In the genomic region with DNA sequence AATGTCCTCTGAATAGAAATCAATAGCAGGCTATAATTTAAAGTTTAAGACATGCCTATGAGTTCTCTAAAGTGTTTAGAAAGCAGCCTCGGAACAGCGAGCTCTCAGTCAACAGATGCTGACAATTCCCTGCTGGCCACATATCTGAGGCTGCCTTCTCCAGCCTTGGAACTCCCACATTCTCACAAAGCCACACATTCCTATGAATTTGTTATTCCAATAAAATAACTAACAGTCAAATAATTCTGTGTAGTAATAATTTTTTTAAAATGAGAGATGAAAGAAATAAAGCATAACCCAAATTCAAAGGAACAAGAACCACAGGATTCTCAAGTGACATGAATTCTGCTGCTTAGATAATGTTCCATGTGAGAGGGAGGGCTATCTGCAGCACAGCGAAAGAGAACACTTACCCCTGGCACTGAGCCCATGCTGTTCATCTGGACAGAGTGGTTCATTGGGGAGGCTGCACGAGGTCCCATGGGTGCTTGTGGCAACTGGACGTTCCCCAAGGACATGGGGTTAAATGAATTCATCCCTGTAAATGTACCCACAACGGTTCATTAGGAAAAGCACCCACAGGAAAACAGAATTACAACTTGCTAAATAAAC, we compare ENCODE assay signal across 14 cellular contexts. TPM values are rescaled to one million over a fixed set of nuclear protein-coding genes. Genes with fewer than 3 reads are reported as not detected.
DNase-seq lines count a peak whose midpoint lies in the region; ATAC-seq and TF ChIP-seq lines count a peak whose summit lies in the region.
"Had no signal": no experiment of that assay in that cellular context is flagged by ENCODE, and none has a peak within 500 bp of the region (broad histone marks: within the 10 kb centered on the region; RNA-seq: fewer than 3 reads in every experiment).

No MANE protein-coding gene starts in this region.

- no peak for ATAC-seq in activated CD4-positive, alpha-beta T cell treated with anti-CD3 and anti-CD28 coated beads for 36 hours
- ATAC-seq: HCT116 had no signal

- peaks cover 44% of the 10 kb centered on the region for H3K36me3 ChIP-seq in BE2C
- H3K36me3 ChIP-seq in fibroblast of lung (ENCODE audit: control insufficient read depth, insufficient read depth, low read length), result peaks cover 14% of the 10 kb centered on the region
- peaks cover 8% of the 10 kb centered on the region for H3K36me3 ChIP-seq in hepatocyte (replicated peaks; ENCODE audit: insufficient read depth, low read depth)

- H3K4me1 Mint-ChIP-seq in nephron, result peaks cover 4% of the 10 kb centered on the region
- H3K4me1 Mint-ChIP-seq in activated CD4-positive, alpha-beta T cell treated with anti-CD3 and anti-CD28 coated beads for 36 hours, result no peaks in the 10 kb centered on the region
- H3K4me1 Mint-ChIP-seq: activated naive CD4-positive, alpha-beta T cell treated with anti-CD3 and anti-CD28 coated beads, Interleukin-2, amount 50 U/mL, for 24 hours had no signal

- H3K9me2 ChIP-seq in hepatocyte (replicated peaks; ENCODE audit: insufficient read depth), result no peaks in the 10 kb centered on the region

- intact Hi-C loops in activated CD4-positive, alpha-beta T cell treated with anti-CD3 and anti-CD28 coated beads for 36 hours (cut with DNase I, micrococcal nuclease), result no loop called here

- no peak overlapping the region for H3K27ac ChIP-seq in fibroblast of lung (ENCODE audit: insufficient read depth, low read length)
- no peak overlapping the region for H3K27ac ChIP-seq in hepatocyte
- H3K27ac ChIP-seq: vagina had no signal

- no peaks in the 10 kb centered on the region for H3K9me3 ChIP-seq in BE2C
- H3K9me3 ChIP-seq in fibroblast of lung (ENCODE audit: control insufficient read depth, insufficient read depth, low read depth, low read length), result no peaks in the 10 kb centered on the region
- no peaks in the 10 kb centered on the region for H3K9me3 ChIP-seq in hepatocyte (ENCODE audit: low read depth)
- H3K9me3 ChIP-seq: vagina had no signal

- H3K4me3 ChIP-seq in BE2C (ENCODE audit: low read depth, low read length) (no peak overlapping the region), fibroblast of lung (replicated peaks in 1 of 4; ENCODE audit: control extremely low read depth in 1 of 4, insufficient read depth in 1 of 4, low read depth in 3 of 4, low read length in 4 of 4) (no peak overlapping the region), hepatocyte (no peak overlapping the region)
- H3K4me3 ChIP-seq: vagina had no signal

- H3K27me3 Mint-ChIP-seq in nephron (ENCODE audit: low read depth), result no peaks in the 10 kb centered on the region
- H3K27me3 Mint-ChIP-seq in activated CD4-positive, alpha-beta T cell treated with anti-CD3 and anti-CD28 coated beads for 36 hours, result no peaks in the 10 kb centered on the region
- H3K27me3 Mint-ChIP-seq: activated naive CD4-positive, alpha-beta T cell treated with anti-CD3 and anti-CD28 coated beads, Interleukin-2, amount 50 U/mL, for 24 hours had no signal

- H3K4me3 Mint-ChIP-seq in nephron, result no peak overlapping the region
- no peak overlapping the region for H3K4me3 Mint-ChIP-seq in activated CD4-positive, alpha-beta T cell treated with anti-CD3 and anti-CD28 coated beads for 36 hours
- H3K4me3 Mint-ChIP-seq: activated naive CD4-positive, alpha-beta T cell treated with anti-CD3 and anti-CD28 coated beads, Interleukin-2, amount 50 U/mL, for 24 hours had no signal

- WGBS in hepatocyte (ENCODE audit: low lambda C conversion rate, missing lambda C conversion rate), result 92% methylated on average over 6 of the region's 6 CpGs

- H3K36me3 Mint-ChIP-seq in nephron (ENCODE audit: low read depth), result peaks cover 84% of the 10 kb centered on the region
- peaks cover 39% of the 10 kb centered on the region for H3K36me3 Mint-ChIP-seq in activated CD4-positive, alpha-beta T cell treated with anti-CD3 and anti-CD28 coated beads for 36 hours (ENCODE audit: low read depth)

- H3K4me2 ChIP-seq in fibroblast of lung (ENCODE audit: extremely low read depth, insufficient read depth, low read length), result no peak overlapping the region
- H3K4me2 ChIP-seq in hepatocyte, result no peak overlapping the region

- H4K20me1 ChIP-seq in fibroblast of lung (ENCODE audit: control insufficient read depth, extremely low read depth, insufficient read depth, low read length) (no peaks in the 10 kb centered on the region), hepatocyte (ENCODE audit: insufficient read depth, poor library complexity, severe bottlenecking) (peaks cover 9% of the 10 kb centered on the region)

- CTCF ChIA-PET in activated CD4-positive, alpha-beta T cell treated with anti-CD3 and anti-CD28 coated beads for 36 hours (lab: Charles Lee), result no interaction called here

- H3K27me3 ChIP-seq in BE2C (no peaks in the 10 kb centered on the region), fibroblast of lung (ENCODE audit: control insufficient read depth, insufficient read depth, low read length) (no peaks in the 10 kb centered on the region), hepatocyte (no peaks in the 10 kb centered on the region)
- H3K27me3 ChIP-seq: vagina had no signal

- TF ChIP-seq CTCF in BE2C (IDR thresholded peaks at IDR 0.05; ENCODE audit: low read depth, low read length) (no peak), fibroblast of lung (conservative IDR thresholded peaks at IDR 0.05 in 1 of 2, IDR thresholded peaks at IDR 0.05 in 1 of 2; ENCODE audit: low read depth in 1 of 2, low read length in 2 of 2) (no peak), nephron (IDR thresholded peaks at IDR 0.05; ENCODE audit: unreplicated experiment in 3 of 3) (no peak), hepatocyte (IDR thresholded peaks at IDR 0.05; ENCODE audit: poor library complexity) (no peak)

- POLR2A ChIA-PET in activated CD4-positive, alpha-beta T cell treated with anti-CD3 and anti-CD28 coated beads for 36 hours (lab: Charles Lee), result no interaction called here

- H3K27ac Mint-ChIP-seq in nephron, result peak overlapping the region in 2 of 3 experiments; percentile 3 to 4
- no peak overlapping the region for H3K27ac Mint-ChIP-seq in activated CD4-positive, alpha-beta T cell treated with anti-CD3 and anti-CD28 coated beads for 36 hours
- H3K27ac Mint-ChIP-seq: activated naive CD4-positive, alpha-beta T cell treated with anti-CD3 and anti-CD28 coated beads, Interleukin-2, amount 50 U/mL, for 24 hours had no signal

- H2AFZ ChIP-seq in fibroblast of lung (ENCODE audit: low read length), result no peak overlapping the region
- no peak overlapping the region for H2AFZ ChIP-seq in hepatocyte

- peak; percentile 88 for DNase-seq in BE2C
- peak; percentile 71 for DNase-seq in NCI-H1092 treated with DMSO at 0.1 percent for 48 hours (lab: John Stamatoyannopoulos, UW)
- peak; percentile 26 to 46 for DNase-seq in fibroblast of lung (ENCODE audit: low read depth in 2 of 2)
- no peak for DNase-seq in hepatocyte (ENCODE audit: low spot score)
- DNase-seq in dedifferentiated amniotic fluid mesenchymal stem cell (ENCODE audit: extremely low spot score), result no peak
- no peak for DNase-seq in stimulated activated CD4-positive, alpha-beta T cell treated with anti-CD3 and anti-CD28 coated beads, Interleukin-12 subunit alpha, Interleukin-12 subunit beta, amount 100 ng/mL, for 4 hours
- DNase-seq in activated CD4-positive, alpha-beta T cell treated with anti-CD3 and anti-CD28 coated beads for 36 hours, result no peak
- DNase-seq: activated CD4-positive, alpha-beta T cell treated with anti-CD3 and anti-CD28 coated beads for 48 hours; Karpas-422; NCI-H524 treated with DMSO at 0.1 percent for 48 hours had no signal

- H3K9me3 Mint-ChIP-seq in nephron, result no peaks in the 10 kb centered on the region
- no peaks in the 10 kb centered on the region for H3K9me3 Mint-ChIP-seq in activated CD4-positive, alpha-beta T cell treated with anti-CD3 and anti-CD28 coated beads for 36 hours (ENCODE audit: low read depth)
- H3K9me3 Mint-ChIP-seq: activated naive CD4-positive, alpha-beta T cell treated with anti-CD3 and anti-CD28 coated beads, Interleukin-2, amount 50 U/mL, for 24 hours had no signal

- no peak overlapping the region for H3K9ac ChIP-seq in fibroblast of lung (ENCODE audit: insufficient read depth, low read length)

- H3K4me1 ChIP-seq in BE2C, result peaks cover 17% of the 10 kb centered on the region
- peaks cover 13% of the 10 kb centered on the region for H3K4me1 ChIP-seq in fibroblast of lung (ENCODE audit: control insufficient read depth, extremely low read depth, insufficient read depth, low read length)
- no peaks in the 10 kb centered on the region for H3K4me1 ChIP-seq in hepatocyte (ENCODE audit: insufficient read depth)
- H3K4me1 ChIP-seq: vagina had no signal

- H3K79me2 ChIP-seq in fibroblast of lung (ENCODE audit: control insufficient read depth, insufficient read depth, low read length) (peaks cover 2% of the 10 kb centered on the region), hepatocyte (peaks cover 30% of the 10 kb centered on the region)

RNA-seq across cellular contexts. Expression of a gene that starts 56.9 kb away (rescaled TPM):
- polyA plus RNA-seq in BE2C (2012; ENCODE audit: insufficient read depth, insufficient read length, low read depth), result 372 TPM
- total RNA-seq in fibroblast of lung (42.6 and 97.8 TPM in 2 replicates), hepatocyte (62.3 and 70.8 TPM in 2 replicates)
- polyA plus RNA-seq in fibroblast of lung (52.1 and 110 TPM in 2 replicates), hepatocyte (79.8 and 80.5 TPM in 2 replicates)
- polyA plus RNA-seq in fibroblast of lung (2012), result 66.5 and 130 TPM in 2 replicates
- polyA minus RNA-seq in fibroblast of lung (ENCODE audit: low replicate concordance), result 304 and 369 TPM in 2 replicates
- total RNA-seq in activated CD4-positive, alpha-beta T cell treated with anti-CD3 and anti-CD28 coated beads for 36 hours, result 100 to 1,000 TPM; 306 to 360 TPM

Comparison
In these comparisons a context has a peak if more than half of its experiments do, and no peak if none do; other contexts are left out.
1. DNase-seq: peak in BE2C (single experiment), NCI-H1092 treated with DMSO at 0.1 percent for 48 hours (single experiment) and fibroblast of lung (2 of 2); none in hepatocyte (single experiment), dedifferentiated amniotic fluid mesenchymal stem cell (single experiment), stimulated activated CD4-positive, alpha-beta T cell treated with anti-CD3 and anti-CD28 coated beads, Interleukin-12 subunit alpha, Interleukin-12 subunit beta, amount 100 ng/mL, for 4 hours (single experiment) and activated CD4-positive, alpha-beta T cell treated with anti-CD3 and anti-CD28 coated beads for 36 hours (single experiment).